1 cellular context compared by ENCODE assay signal in the genomic region with DNA sequence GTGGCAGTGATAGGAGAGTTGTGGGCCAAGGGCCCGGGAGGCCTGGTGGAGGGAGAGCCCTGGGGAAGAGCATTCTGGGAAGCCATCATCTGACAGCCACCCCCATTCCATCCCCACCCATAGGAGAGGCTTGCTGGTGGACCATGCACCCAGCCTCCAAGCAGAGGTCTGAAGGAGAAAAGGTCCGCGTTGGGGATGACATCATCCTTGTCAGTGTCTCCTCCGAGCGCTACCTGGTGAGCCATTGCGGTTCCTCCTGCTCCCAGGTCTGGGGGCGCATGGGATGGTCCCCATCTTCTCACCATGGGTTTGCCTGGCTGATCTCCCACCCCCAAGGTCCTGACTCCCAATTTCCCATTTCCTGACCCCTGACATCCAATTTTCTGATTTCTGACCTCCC.
TF ChIP-seq lines count a peak whose summit lies in the region.

No MANE protein-coding gene starts in this region.

TF ChIP-seq in A549, 52 proteins besides CTCF, POLR2A, EP300 and RAD21:
- no peak for TF ChIP-seq RNF2 (IDR thresholded peaks at IDR 0.05; ENCODE audit: borderline replicate concordance, low read depth)
- TF ChIP-seq, protein P1, sequence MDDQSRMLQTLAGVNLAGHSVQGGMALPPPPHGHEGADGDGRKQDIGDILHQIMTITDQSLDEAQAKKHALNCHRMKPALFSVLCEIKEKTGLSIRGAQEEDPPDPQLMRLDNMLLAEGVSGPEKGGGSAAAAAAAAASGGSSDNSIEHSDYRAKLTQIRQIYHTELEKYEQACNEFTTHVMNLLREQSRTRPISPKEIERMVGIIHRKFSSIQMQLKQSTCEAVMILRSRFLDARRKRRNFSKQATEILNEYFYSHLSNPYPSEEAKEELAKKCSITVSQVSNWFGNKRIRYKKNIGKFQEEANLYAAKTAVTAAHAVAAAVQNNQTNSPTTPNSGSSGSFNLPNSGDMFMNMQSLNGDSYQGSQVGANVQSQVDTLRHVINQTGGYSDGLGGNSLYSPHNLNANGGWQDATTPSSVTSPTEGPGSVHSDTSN (IDR thresholded peaks at IDR 0.05), result no peak
- TF ChIP-seq CHD2 (IDR thresholded peaks at IDR 0.05; ENCODE audit: low read length, partially characterized antibody), result no peak
- TF ChIP-seq, protein P2, sequence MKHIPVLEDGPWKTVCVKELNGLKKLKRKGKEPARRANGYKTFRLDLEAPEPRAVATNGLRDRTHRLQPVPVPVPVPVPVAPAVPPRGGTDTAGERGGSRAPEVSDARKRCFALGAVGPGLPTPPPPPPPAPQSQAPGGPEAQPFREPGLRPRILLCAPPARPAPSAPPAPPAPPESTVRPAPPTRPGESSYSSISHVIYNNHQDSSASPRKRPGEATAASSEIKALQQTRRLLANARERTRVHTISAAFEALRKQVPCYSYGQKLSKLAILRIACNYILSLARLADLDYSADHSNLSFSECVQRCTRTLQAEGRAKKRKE (CRISPR knock-in tag; IDR thresholded peaks at IDR 0.05; ENCODE audit: low read depth), result no peak
- TF ChIP-seq GATA3 (IDR thresholded peaks at IDR 0.05; ENCODE audit: borderline replicate concordance), result no peak
- TF ChIP-seq, protein P3, sequence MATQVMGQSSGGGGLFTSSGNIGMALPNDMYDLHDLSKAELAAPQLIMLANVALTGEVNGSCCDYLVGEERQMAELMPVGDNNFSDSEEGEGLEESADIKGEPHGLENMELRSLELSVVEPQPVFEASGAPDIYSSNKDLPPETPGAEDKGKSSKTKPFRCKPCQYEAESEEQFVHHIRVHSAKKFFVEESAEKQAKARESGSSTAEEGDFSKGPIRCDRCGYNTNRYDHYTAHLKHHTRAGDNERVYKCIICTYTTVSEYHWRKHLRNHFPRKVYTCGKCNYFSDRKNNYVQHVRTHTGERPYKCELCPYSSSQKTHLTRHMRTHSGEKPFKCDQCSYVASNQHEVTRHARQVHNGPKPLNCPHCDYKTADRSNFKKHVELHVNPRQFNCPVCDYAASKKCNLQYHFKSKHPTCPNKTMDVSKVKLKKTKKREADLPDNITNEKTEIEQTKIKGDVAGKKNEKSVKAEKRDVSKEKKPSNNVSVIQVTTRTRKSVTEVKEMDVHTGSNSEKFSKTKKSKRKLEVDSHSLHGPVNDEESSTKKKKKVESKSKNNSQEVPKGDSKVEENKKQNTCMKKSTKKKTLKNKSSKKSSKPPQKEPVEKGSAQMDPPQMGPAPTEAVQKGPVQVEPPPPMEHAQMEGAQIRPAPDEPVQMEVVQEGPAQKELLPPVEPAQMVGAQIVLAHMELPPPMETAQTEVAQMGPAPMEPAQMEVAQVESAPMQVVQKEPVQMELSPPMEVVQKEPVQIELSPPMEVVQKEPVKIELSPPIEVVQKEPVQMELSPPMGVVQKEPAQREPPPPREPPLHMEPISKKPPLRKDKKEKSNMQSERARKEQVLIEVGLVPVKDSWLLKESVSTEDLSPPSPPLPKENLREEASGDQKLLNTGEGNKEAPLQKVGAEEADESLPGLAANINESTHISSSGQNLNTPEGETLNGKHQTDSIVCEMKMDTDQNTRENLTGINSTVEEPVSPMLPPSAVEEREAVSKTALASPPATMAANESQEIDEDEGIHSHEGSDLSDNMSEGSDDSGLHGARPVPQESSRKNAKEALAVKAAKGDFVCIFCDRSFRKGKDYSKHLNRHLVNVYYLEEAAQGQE (IDR thresholded peaks at IDR 0.05), result no peak
- TF ChIP-seq ZFP36 (IDR thresholded peaks at IDR 0.05; ENCODE audit: borderline replicate concordance, partially characterized antibody), result no peak
- no peak for TF ChIP-seq CHD4 (IDR thresholded peaks at IDR 0.05; ENCODE audit: borderline replicate concordance)
- no peak for TF ChIP-seq MYC (IDR thresholded peaks at IDR 0.05; ENCODE audit: borderline replicate concordance, low read length)
- no peak for TF ChIP-seq RARB (CRISPR knock-in tag; IDR thresholded peaks at IDR 0.05)
- TF ChIP-seq EHF (CRISPR knock-in tag; IDR thresholded peaks at IDR 0.05), result no peak
- TF ChIP-seq FOXS1 (CRISPR knock-in tag; IDR thresholded peaks at IDR 0.05), result no peak
- no peak for TF ChIP-seq HEYL (CRISPR knock-in tag; IDR thresholded peaks at IDR 0.05)
- TF ChIP-seq HOXB5 (CRISPR knock-in tag; IDR thresholded peaks at IDR 0.05), result no peak
- TF ChIP-seq EHMT2 (IDR thresholded peaks at IDR 0.05; ENCODE audit: low read depth), result no peak
